ENCODE assay signal across 8 cellular contexts in genomic region chr18:22558945-22559385, GRCh38.
DNase-seq lines count a peak whose midpoint lies in the region; ATAC-seq and TF ChIP-seq lines count a peak whose summit lies in the region.

No MANE protein-coding gene starts in this region.

- H4K20me1 ChIP-seq in GM23338 (replicated peaks; ENCODE audit: insufficient read depth) = peaks cover 5% of the 10 kb centered on the region; the same call in 1 of the 2 replicates

- H3K4me2 ChIP-seq in GM23338 = peak overlapping the region; percentile 92

- H3K9me3 ChIP-seq in ascending aorta (no peaks in the 10 kb centered on the region), iPS-15b (ENCODE audit: control insufficient read depth, insufficient read depth, low read length) (no peaks in the 10 kb centered on the region)

- no peak overlapping the region for H3K27ac Mint-ChIP-seq in GM23338

- no peaks in the 10 kb centered on the region for H3K9me3 Mint-ChIP-seq in GM23338

- no peak overlapping the region for H2AFZ ChIP-seq in GM23338

- H3F3A ChIP-seq in GM23338 (replicated peaks; ENCODE audit: low read depth) = no peaks in the 10 kb centered on the region

- ATAC-seq in GM23338 (peak; percentile 18), sciatic nerve (peak; percentile 67), HG03460 (IDR thresholded peaks at IDR 0.05; ENCODE audit: unreplicated experiment) (no peak)

- intact Hi-C loops in ascending aorta (cut with DNase I) (loop anchor here (1.0 to 5.0 kb wide), 4 partner anchors 67 to 391 kb away; no protein-coding TSS in a partner anchor), sciatic nerve (cut with DNase I) (no loop called here)

- no peaks in the 10 kb centered on the region for H3K36me3 Mint-ChIP-seq in GM23338 (ENCODE audit: low read depth)

- peak overlapping the region; percentile 79 for H3K4me3 Mint-ChIP-seq in GM23338

- H3K36me3 ChIP-seq in GM23338 (ENCODE audit: insufficient read depth) (no peaks in the 10 kb centered on the region), ascending aorta (no peaks in the 10 kb centered on the region), iPS-15b (ENCODE audit: control insufficient read depth, insufficient read depth, low read length) (no peaks in the 10 kb centered on the region)

- DNase-seq in GM23338 (ENCODE audit: low spot score) = peak; percentile 40
- DNase-seq in ascending aorta (ENCODE audit: low spot score in 2 of 2) = peak; percentile 33 to 89
- DNase-seq in sciatic nerve (ENCODE audit: low spot score) = peak; percentile 59
- no peak for DNase-seq in stimulated activated CD8-positive, alpha-beta memory T cell treated with anti-CD3 and anti-CD28 coated beads, Interleukin-4, amount 100 ng/mL, for 48 hours
- no peak for DNase-seq in pons (ENCODE audit: low spot score)
- no peak for DNase-seq in NCI-H2107 (lab: John Stamatoyannopoulos, UW)

- no peaks in the 10 kb centered on the region for H3K79me2 ChIP-seq in GM23338 (replicated peaks; ENCODE audit: insufficient read depth)

- peaks cover 35% of the 10 kb centered on the region for H3K27me3 Mint-ChIP-seq in GM23338 (ENCODE audit: insufficient read depth, low read depth, poor library complexity)

- peaks cover 71% of the 10 kb centered on the region for H3K27me3 ChIP-seq in GM23338 (ENCODE audit: insufficient read depth)
- H3K27me3 ChIP-seq in ascending aorta = no peaks in the 10 kb centered on the region
- peaks cover 53% of the 10 kb centered on the region for H3K27me3 ChIP-seq in iPS-15b (ENCODE audit: control insufficient read depth, insufficient read depth, low read length)

- TF ChIP-seq CTCF in GM23338 (conservative IDR thresholded peaks at IDR 0.05; ENCODE audit: low read depth in 2 of 2) (no peak), ascending aorta (IDR thresholded peaks at IDR 0.05) (no peak)

- peaks cover 21% of the 10 kb centered on the region for H3K4me1 Mint-ChIP-seq in GM23338

- H3K4me3 ChIP-seq in GM23338 (peak overlapping the region; percentile 76), ascending aorta (peak overlapping the region; percentile 82), iPS-15b (ENCODE audit: low read depth, low read length) (peak overlapping the region; percentile 53)

- no peak overlapping the region for H3K9ac ChIP-seq in iPS-15b (ENCODE audit: low read depth, low read length)

- no peaks in the 10 kb centered on the region for H3K9me2 ChIP-seq in GM23338 (ENCODE audit: insufficient read depth)

- H3K27ac ChIP-seq in GM23338 (ENCODE audit: low read depth) = no peak overlapping the region
- peak overlapping the region; percentile 92 to 99 for H3K27ac ChIP-seq in ascending aorta

- H3K4me1 ChIP-seq in GM23338 (ENCODE audit: insufficient read depth) (peaks cover 28% of the 10 kb centered on the region), ascending aorta (peaks cover 0 to 26% of the 10 kb centered on the region in 2 donors), iPS-15b (ENCODE audit: control insufficient read depth, insufficient read depth, low read length) (peaks cover 18% of the 10 kb centered on the region)

TF ChIP-seq in GM23338, 12 proteins besides CTCF, POLR2A, EP300 and RAD21:
- peak; percentile 42 for TF ChIP-seq EZH2 (IDR thresholded peaks at IDR 0.05; ENCODE audit: low read depth, unreplicated experiment)
- TF ChIP-seq ETS1 (IDR thresholded peaks at IDR 0.05) = no peak
- TF ChIP-seq NANOG (IDR thresholded peaks at IDR 0.05; ENCODE audit: borderline replicate concordance) = no peak

Comparison
In these comparisons a context has a peak if more than half of its experiments do, and no peak if none do; other contexts are left out.
1. DNase-seq: peak in GM23338 (single experiment), ascending aorta (2 of 2) and sciatic nerve (single experiment); none in stimulated activated CD8-positive, alpha-beta memory T cell treated with anti-CD3 and anti-CD28 coated beads, Interleukin-4, amount 100 ng/mL, for 48 hours (single experiment), pons (single experiment) and NCI-H2107 (single experiment).
2. Peak in every context shown above with its lines, with median percentiles within 50 percentile points of each other: H3K4me3 ChIP-seq.